2 cellular contexts compared by ENCODE assay signal in genomic region chr18:76435321-76435989, GRCh38.
TF ChIP-seq lines count a peak whose summit lies in the region.

No MANE protein-coding gene starts in this region.

TF ChIP-seq in GM23338, 12 proteins besides CTCF, POLR2A, EP300 and RAD21:
- no peak for TF ChIP-seq ETS1 (IDR thresholded peaks at IDR 0.05)
- TF ChIP-seq ZNF331 (CRISPR knock-in tag; IDR thresholded peaks at IDR 0.05; ENCODE audit: low read depth) = no peak
- TF ChIP-seq CREB1 (CRISPR knock-in tag; IDR thresholded peaks at IDR 0.05; ENCODE audit: low read depth) = no peak
- no peak for TF ChIP-seq JUNB (IDR thresholded peaks at IDR 0.05; ENCODE audit: unreplicated experiment)
- TF ChIP-seq ZNF114 (CRISPR knock-in tag; IDR thresholded peaks at IDR 0.05) = no peak
- TF ChIP-seq STAT1 (IDR thresholded peaks at IDR 0.05; ENCODE audit: unreplicated experiment) = no peak
- no peak for TF ChIP-seq REST (IDR thresholded peaks at IDR 0.05; ENCODE audit: unreplicated experiment)
- TF ChIP-seq EZH2 (IDR thresholded peaks at IDR 0.05; ENCODE audit: low read depth, unreplicated experiment) = no peak
- TF ChIP-seq POLR2AphosphoS5 (IDR thresholded peaks at IDR 0.05; ENCODE audit: low read depth) = no peak

TF ChIP-seq in WTC11, 78 proteins besides CTCF, POLR2A, EP300 and RAD21 (continued from another document):
- TF ChIP-seq PRDM15 (CRISPR knock-in tag; IDR thresholded peaks at IDR 0.05) (no peak), RORB (CRISPR knock-in tag; IDR thresholded peaks at IDR 0.05) (no peak), ZNF263 (CRISPR knock-in tag; IDR thresholded peaks at IDR 0.05; ENCODE audit: low read depth) (no peak), FOXK1 (CRISPR knock-in tag; IDR thresholded peaks at IDR 0.05) (no peak), ZNF219 (CRISPR knock-in tag; IDR thresholded peaks at IDR 0.05; ENCODE audit: borderline replicate concordance) (no peak), ZNF423 (CRISPR knock-in tag; IDR thresholded peaks at IDR 0.05) (no peak), SMAD4 (CRISPR knock-in tag; IDR thresholded peaks at IDR 0.05) (no peak), ZSCAN18 (CRISPR knock-in tag; IDR thresholded peaks at IDR 0.05) (no peak), ZNF532 (CRISPR knock-in tag; IDR thresholded peaks at IDR 0.05; ENCODE audit: borderline replicate concordance) (no peak), JAZF1 (CRISPR knock-in tag; IDR thresholded peaks at IDR 0.05) (no peak), GTF2I (CRISPR knock-in tag; conservative IDR thresholded peaks at IDR 0.05) (no peak)
